20 cellular contexts compared by ENCODE assay signal in genomic region chr9:92483896-92484545, GRCh38. TPM values are rescaled to one million over a fixed set of nuclear protein-coding genes. Genes with fewer than 3 reads are reported as not detected.
A peak's percentile ranks its signal among the peaks of the same experiment; 100 is the strongest.
DNase-seq lines count a peak whose midpoint lies in the region; ATAC-seq, FAIRE-seq and TF ChIP-seq lines count a peak whose summit lies in the region.
"Had no signal": no experiment of that assay in that cellular context is flagged by ENCODE, and none has a peak within 500 bp of the region (broad histone marks: within the 10 kb centered on the region; RNA-seq: fewer than 3 reads in every experiment).

No MANE protein-coding gene starts in this region.

- no peak for TF ChIP-seq POLR2A in H54 (IDR thresholded peaks at IDR 0.05; ENCODE audit: low read depth, low read length)
- no peak for TF ChIP-seq POLR2A in Peyer's patch (IDR thresholded peaks at IDR 0.05)

- H3K27ac ChIP-seq in skeletal muscle tissue (ENCODE audit: low read depth, low read length) (peak overlapping the region; percentile 31), Peyer's patch (peak overlapping the region in 2 of 4 donors; percentile 26 to 74)
- H3K27ac ChIP-seq: pancreas had no signal

- H3K36me3 ChIP-seq in skeletal muscle tissue (ENCODE audit: control insufficient read depth in 3 of 3, insufficient read depth in 3 of 3, low read length in 3 of 3) (no peaks in the 10 kb centered on the region), Peyer's patch (no peaks in the 10 kb centered on the region)
- H3K36me3 ChIP-seq: pancreas had no signal

- H3K4me1 Mint-ChIP-seq in brain: peaks cover 12% of the 10 kb centered on the region

- no peaks in the 10 kb centered on the region for H3K9me3 Mint-ChIP-seq in brain
- H3K9me3 Mint-ChIP-seq: activated naive CD4-positive, alpha-beta T cell treated with anti-CD3 and anti-CD28 coated beads, Interleukin-2, amount 50 U/mL, for 24 hours; central memory CD8-positive, alpha-beta T cell; stimulated activated naive CD8-positive, alpha-beta T cell treated with anti-CD3 and anti-CD28 coated beads, Interleukin-15, amount 100 ng/mL, for 72 hours had no signal

- H3K9me3 ChIP-seq in skeletal muscle tissue (ENCODE audit: control insufficient read depth in 3 of 3, low read length in 3 of 3): no peaks in the 10 kb centered on the region
- H3K9me3 ChIP-seq in Peyer's patch: no peaks in the 10 kb centered on the region
- H3K9me3 ChIP-seq: mucosa of descending colon, pancreas had no signal

- H3K4me1 ChIP-seq in skeletal muscle tissue (ENCODE audit: control insufficient read depth in 3 of 3, insufficient read depth in 3 of 3, low read length in 3 of 3) (peaks cover 4 to 12% (median 5%) of the 10 kb centered on the region in 3 donors), Peyer's patch (no peaks in the 10 kb centered on the region)

- H3K36me3 Mint-ChIP-seq in brain: no peaks in the 10 kb centered on the region
- H3K36me3 Mint-ChIP-seq: activated naive CD4-positive, alpha-beta T cell treated with anti-CD3 and anti-CD28 coated beads, Interleukin-2, amount 50 U/mL, for 24 hours had no signal

- ATAC-seq in GM21367 (IDR thresholded peaks at IDR 0.05; ENCODE audit: unreplicated experiment): no peak
- no peak for ATAC-seq in HG03135 (IDR thresholded peaks at IDR 0.05; ENCODE audit: unreplicated experiment)
- ATAC-seq: mucosa of descending colon; pancreas; stimulated activated naive CD8-positive, alpha-beta T cell treated with anti-CD3 and anti-CD28 coated beads, Interleukin-15, amount 100 ng/mL, for 72 hours had no signal

- H3K4me3 Mint-ChIP-seq in brain: peak overlapping the region in 1 of 5 experiments; percentile 61
- H3K4me3 Mint-ChIP-seq: activated naive CD4-positive, alpha-beta T cell treated with anti-CD3 and anti-CD28 coated beads, Interleukin-2, amount 50 U/mL, for 24 hours; central memory CD8-positive, alpha-beta T cell; stimulated activated naive CD8-positive, alpha-beta T cell treated with anti-CD3 and anti-CD28 coated beads, Interleukin-15, amount 100 ng/mL, for 72 hours had no signal

- H3K27me3 ChIP-seq in skeletal muscle tissue (ENCODE audit: control insufficient read depth in 3 of 3, insufficient read depth in 3 of 3, low read length in 3 of 3) (no peaks in the 10 kb centered on the region), Peyer's patch (no peaks in the 10 kb centered on the region)
- H3K27me3 ChIP-seq: pancreas had no signal

- H3K4me3 ChIP-seq in skeletal muscle tissue (ENCODE audit: low read length in 3 of 3) (no peak overlapping the region), Peyer's patch (no peak overlapping the region)
- H3K4me3 ChIP-seq: mucosa of descending colon, pancreas had no signal

- TF ChIP-seq CTCF in brain (conservative IDR thresholded peaks at IDR 0.05) (no peak), Peyer's patch (IDR thresholded peaks at IDR 0.05) (no peak)

- FAIRE-seq in H54 (lab: Jason Lieb, UNC): peak; percentile 97
- FAIRE-seq: pancreas had no signal

- H3K27ac Mint-ChIP-seq in brain: peak overlapping the region in 3 of 5 experiments; percentile 43 to 78 (median 66)
- H3K27ac Mint-ChIP-seq: stimulated activated naive CD8-positive, alpha-beta T cell treated with anti-CD3 and anti-CD28 coated beads, Interleukin-15, amount 100 ng/mL, for 72 hours had no signal

- H3K9ac ChIP-seq in skeletal muscle tissue (ENCODE audit: low read depth in 1 of 3, low read length in 3 of 3): no peak overlapping the region

- no peaks in the 10 kb centered on the region for H3K27me3 Mint-ChIP-seq in brain
- H3K27me3 Mint-ChIP-seq: activated naive CD4-positive, alpha-beta T cell treated with anti-CD3 and anti-CD28 coated beads, Interleukin-2, amount 50 U/mL, for 24 hours; central memory CD8-positive, alpha-beta T cell; stimulated activated naive CD8-positive, alpha-beta T cell treated with anti-CD3 and anti-CD28 coated beads, Interleukin-15, amount 100 ng/mL, for 72 hours had no signal

- DNase-seq in H54 (ENCODE audit: insufficient read length, low spot score) (no peak), foreskin melanocyte (peak; percentile 51), Peyer's patch (no peak), NCI-H69 (lab: John Stamatoyannopoulos, UW) (no peak)
- DNase-seq: activated CD4-positive, alpha-beta T cell treated with anti-CD3 and anti-CD28 coated beads for 4 hours; AML-193; Calu3; hippocampal formation; mucosa of descending colon; NCI-H1105 treated with DMSO at 0.1 percent for 48 hours; pancreas; SIG-M5; stimulated activated naive CD8-positive, alpha-beta T cell treated with anti-CD3 and anti-CD28 coated beads, Interleukin-15, amount 100 ng/mL, for 72 hours; T1000 had no signal

RNA-seq across cellular contexts. Expression of gene ASPN, which starts 1.7 kb away (rescaled TPM):
- 0.14 TPM for polyA plus RNA-seq in brain (ENCODE audit: insufficient read depth, low read depth, low replicate concordance)
- total RNA-seq in skeletal muscle tissue: 213 TPM
- total RNA-seq in Peyer's patch: 1 to 10 TPM; 2.5 to 4.7 (median 4.4) TPM
- total RNA-seq: Calu3 had no signal

RNA-seq across cellular contexts. Expression of gene ECM2, which starts 51.8 kb away (rescaled TPM):
- 1.3 TPM for polyA plus RNA-seq in brain (ENCODE audit: insufficient read depth, low read depth, low replicate concordance)
- total RNA-seq in skeletal muscle tissue: 28.7 TPM
- total RNA-seq in Peyer's patch: 10 to 100 TPM in 3 of 4 donors, 1 to 10 TPM in 1; 9.6 to 20.1 (median 12.1) TPM
- total RNA-seq: Calu3 had no signal

RNA-seq across cellular contexts. Expression of gene OMD, which starts 59.8 kb away (rescaled TPM):
- 0.34 TPM for polyA plus RNA-seq in brain (ENCODE audit: insufficient read depth, low read depth, low replicate concordance)
- total RNA-seq in skeletal muscle tissue (4.7 TPM), Peyer's patch (1 to 10 TPM in 3 of 4 donors, not detected in 1; 1.2 to 5.4 (median 4.5) TPM)

Comparison
In these comparisons a context has a peak if more than half of its experiments do, and no peak if none do; other contexts are left out.
1. RNA of gene ASPN, which starts 1.7 kb away (total RNA-seq): 213 TPM in skeletal muscle tissue (single experiment); 2.5 to 4.7 TPM in Peyer's patch; every median in the first group is over 10 times any median in the second.